Comparison of ENCODE assay signal across 1 cellular context in the genomic region with DNA sequence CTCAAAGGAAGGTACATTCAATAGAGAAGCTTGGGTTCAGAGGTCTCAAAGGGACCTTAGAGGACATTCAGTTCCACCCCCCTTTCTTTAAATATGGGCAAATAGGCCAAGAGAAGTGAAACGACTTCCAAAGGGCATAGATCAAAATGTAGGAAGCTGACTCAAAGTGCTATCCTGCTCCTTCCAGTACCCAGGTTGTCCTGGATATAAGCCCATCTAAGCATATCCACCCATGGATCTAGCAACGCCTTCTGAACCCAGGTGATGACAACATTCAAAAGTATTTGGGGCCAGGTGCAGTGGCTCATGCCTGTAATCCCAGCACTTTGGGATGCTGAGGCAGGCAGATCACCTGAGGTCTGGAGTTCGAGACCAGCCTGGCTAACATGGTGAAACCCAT.
TF ChIP-seq lines count a peak whose summit lies in the region.

No MANE protein-coding gene starts in this region.

TF ChIP-seq in HEK293T, 16 proteins besides CTCF, POLR2A, EP300 and RAD21 (continued from another document):
- TF ChIP-seq ZNF384 (IDR thresholded peaks at IDR 0.05) (no peak), CTBP1 (IDR thresholded peaks at IDR 0.05; ENCODE audit: borderline replicate concordance) (no peak), ELF4 (IDR thresholded peaks at IDR 0.05) (no peak)
